Comparison of ENCODE assay signal across 39 cellular contexts in the genomic region with DNA sequence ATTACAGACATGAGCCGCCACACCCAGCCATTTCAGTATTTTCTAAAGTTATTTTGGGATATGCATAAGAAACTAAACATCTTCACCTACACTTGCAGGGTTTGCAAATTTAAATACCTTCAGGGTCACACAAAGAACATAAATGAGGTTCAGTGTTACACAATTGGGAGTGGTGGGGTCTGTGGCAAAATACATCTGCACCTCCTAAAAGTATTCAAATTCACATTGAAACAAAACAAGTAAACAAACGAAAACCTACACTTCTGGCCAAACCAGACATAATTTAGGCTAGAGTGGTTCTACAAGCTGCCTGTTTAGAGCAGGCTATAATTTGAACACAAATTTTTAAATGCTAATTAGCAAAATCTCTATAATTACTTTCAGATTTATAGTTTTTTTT. TPM values are rescaled to one million over a fixed set of nuclear protein-coding genes. Genes with fewer than 3 reads are reported as not detected.
"Had no signal": no experiment of that assay in that cellular context is flagged by ENCODE, and none has a peak within 500 bp of the region (broad histone marks: within the 10 kb centered on the region; RNA-seq: fewer than 3 reads in every experiment).

No MANE protein-coding gene starts in this region.

- H3K4me3 ChIP-seq: MG63 had no signal

- H3K27me3 ChIP-seq: MG63 had no signal

- H3K4me2 ChIP-seq: KMS-11 had no signal

- H3K9ac ChIP-seq: KMS-11 had no signal

- H3K27ac ChIP-seq: KMS-11 had no signal

- H3K9me3 ChIP-seq: MG63 had no signal

- DNase-seq: Karpas-422, Kasumi-1, MG63, MM.1S, MV-4-11, NCI-H1048, NCI-H1092, NCI-H1092 treated with DMSO at 0.1 percent for 48 hours, NCI-H1105, NCI-H1105 treated with DMSO at 0.1 percent for 48 hours, NCI-H1417, NCI-H1417 treated with DMSO at 0.1 percent for 48 hours, NCI-H1436, NCI-H1436 treated with DMSO at 0.1 percent for 48 hours, NCI-H146, NCI-H1694, NCI-H1694 treated with DMSO at 0.1 percent for 48 hours, NCI-H187, NCI-H187 treated with DMSO at 0.1 percent for 48 hours, NCI-H1930, NCI-H2029, NCI-H2029 treated with DMSO at 0.1 percent for 48 hours, NCI-H2081, NCI-H2081 treated with DMSO at 0.1 percent for 48 hours, NCI-H2107, NCI-H2171, NCI-H2171 treated with DMSO at 0.1 percent for 48 hours, NCI-H2227 treated with DMSO at 0.1 percent for 48 hours, NCI-H226, NCI-H345, NCI-H446, NCI-H446 treated with DMSO at 0.1 percent for 48 hours, NCI-H510A, NCI-H510A treated with DMSO at 0.1 percent for 48 hours had no signal

RNA-seq across cellular contexts. Expression of a gene that starts 37.8 kb away (rescaled TPM):
- total RNA-seq: LHCN-M2, M059J, MCF 10A, NCI-H460 had no signal
